ENCODE assay signal across 29 cellular contexts in genomic region chr9:72415163-72415562, GRCh38. TPM values are rescaled to one million over a fixed set of nuclear protein-coding genes. Genes with fewer than 3 reads are reported as not detected.
DNase-seq lines count a peak whose midpoint lies in the region; ATAC-seq, FAIRE-seq and TF ChIP-seq lines count a peak whose summit lies in the region.
"Had no signal": no experiment of that assay in that cellular context is flagged by ENCODE, and none has a peak within 500 bp of the region (broad histone marks: within the 10 kb centered on the region; RNA-seq: fewer than 3 reads in every experiment).

No MANE protein-coding gene starts in this region.

- FAIRE-seq in GM12892 (lab: Jason Lieb, UNC), result no peak
- FAIRE-seq: HepG2 had no signal

- intact Hi-C loops in A673 (cut with micrococcal nuclease; ENCODE audit: unreplicated experiment) (no loop called here), spleen (cut with DNase I; ENCODE audit: low total_unique reads) (no loop called here)

- H3K4me3 ChIP-seq in A673 (ENCODE audit: low read depth, low read length, poor library complexity, severe bottlenecking) (no peak overlapping the region), spleen (no peak overlapping the region)
- H3K4me3 ChIP-seq: adrenal gland, BLaER1, breast epithelium, sigmoid colon, vagina had no signal

- no peak for TF ChIP-seq CTCF in A673 (conservative IDR thresholded peaks at IDR 0.05; ENCODE audit: low read depth, low read length)
- no peak for TF ChIP-seq CTCF in spleen (IDR thresholded peaks at IDR 0.05 in 8 of 11, conservative IDR thresholded peaks at IDR 0.05 in 3 of 11)

- CTCF ChIA-PET in A673 (lab: Charles Lee), result no interaction called here

- H3K27ac ChIP-seq in A673 (ENCODE audit: low read depth, low read length, poor library complexity, severe bottlenecking), result no peak overlapping the region
- no peak overlapping the region for H3K27ac ChIP-seq in spleen
- H3K27ac ChIP-seq: adrenal gland, BLaER1, breast epithelium, HL-60, RWPE1, sigmoid colon, vagina had no signal

- TF ChIP-seq POLR2A in GM12892 (IDR thresholded peaks at IDR 0.05; ENCODE audit: low read depth, low read length) (no peak), spleen (IDR thresholded peaks at IDR 0.05) (no peak)

- H3K27me3 ChIP-seq in A673 (replicated peaks; ENCODE audit: insufficient read depth, low read depth, low read length, poor library complexity), result no peaks in the 10 kb centered on the region
- H3K27me3 ChIP-seq in spleen (replicated peaks in 1 of 7), result no peaks in the 10 kb centered on the region
- H3K27me3 ChIP-seq: adrenal gland, BLaER1, breast epithelium, sigmoid colon, vagina had no signal

- peak; percentile 7 for DNase-seq in GM12892 (ENCODE audit: insufficient read length)
- DNase-seq in anterior cingulate cortex (lab: John Stamatoyannopoulos, UW), result no peak
- no peak for DNase-seq in A673 (ENCODE audit: low spot score)
- DNase-seq in amygdala (lab: John Stamatoyannopoulos, UW), result no peak
- DNase-seq in spleen, result no peak
- DNase-seq: activated CD4-positive, alpha-beta T cell treated with anti-CD3 and anti-CD28 coated beads for 48 hours; activated naive CD4-positive, alpha-beta T cell; activated T-cell treated with anti-CD3 and anti-CD28 coated beads, Interleukin-2, amount 50 U/mL, for 4 hours; adrenal gland; DMS79 treated with DMSO at 0.1 percent for 48 hours; effector CD8-positive, alpha-beta T cell; H9; left cardiac atrium; NCI-H1092; NCI-H2029 treated with DMSO at 0.1 percent for 48 hours; NCI-H345; NCI-H82; sigmoid colon; stimulated activated CD4-positive, alpha-beta T cell treated with anti-CD3 and anti-CD28 coated beads, Interleukin-15, amount 100 ng/mL, for 24 hours had no signal

- no TSS peak for BruUV-seq in A673 (replicated peaks; lab: Mats Ljungman, UMichigan)

- H3K9me3 ChIP-seq in A673 (ENCODE audit: low read depth, low read length, poor library complexity, severe bottlenecking) (no peaks in the 10 kb centered on the region), spleen (no peaks in the 10 kb centered on the region)
- H3K9me3 ChIP-seq: adrenal gland, BLaER1, breast epithelium, sigmoid colon, vagina had no signal

- POLR2A ChIA-PET in A673 (lab: Charles Lee; ENCODE audit: low non-redundant PET), result no interaction called here

- H3K4me1 ChIP-seq in A673 (ENCODE audit: insufficient read depth, low read length, poor library complexity, severe bottlenecking) (no peaks in the 10 kb centered on the region), spleen (no peaks in the 10 kb centered on the region)
- H3K4me1 ChIP-seq: adrenal gland, BLaER1, breast epithelium, sigmoid colon, vagina had no signal

- H3K36me3 ChIP-seq in A673 (ENCODE audit: insufficient read depth, low read length, poor library complexity, severe bottlenecking) (no peaks in the 10 kb centered on the region), spleen (no peaks in the 10 kb centered on the region)
- H3K36me3 ChIP-seq: adrenal gland, BLaER1, breast epithelium, sigmoid colon, vagina had no signal

- ATAC-seq in GM19351 (IDR thresholded peaks at IDR 0.05; ENCODE audit: unreplicated experiment), result peak; percentile 87
- peak; percentile 58 for ATAC-seq in HG02623 (IDR thresholded peaks at IDR 0.05; ENCODE audit: unreplicated experiment)
- peak; percentile 56 for ATAC-seq in HG03469 (IDR thresholded peaks at IDR 0.05; ENCODE audit: unreplicated experiment)
- ATAC-seq: activated T-cell treated with anti-CD3 and anti-CD28 coated beads, Interleukin-2, amount 50 U/mL, for 4 hours; HepG2; left cardiac atrium; SK-N-SH treated with all-trans-retinoic acid at 6 μM for 48 hours had no signal

RNA-seq across cellular contexts. Expression of gene ZFAND5, which starts 50.2 kb away (rescaled TPM):
- 94.7 TPM for polyA plus RNA-seq in GM12892 (2012; ENCODE audit: missing spikeins)
- total RNA-seq in A673 (2021) (169 and 194 TPM in 2 replicates), spleen (100 to 1,000 TPM; 133 to 238 (median 153) TPM)
- polyA plus RNA-seq in spleen, result 10 to 100 TPM; 69.6 to 81.7 (median 70.7) TPM
